21 cellular contexts compared by ENCODE assay signal in genomic region chr3:64239841-64240240, GRCh38. TPM values are rescaled to one million over a fixed set of nuclear protein-coding genes. Genes with fewer than 3 reads are reported as not detected.
A peak's percentile ranks its signal among the peaks of the same experiment; 100 is the strongest.
DNase-seq lines count a peak whose midpoint lies in the region; ATAC-seq, FAIRE-seq and TF ChIP-seq lines count a peak whose summit lies in the region.
"Had no signal": no experiment of that assay in that cellular context is flagged by ENCODE, and none has a peak within 500 bp of the region (broad histone marks: within the 10 kb centered on the region; RNA-seq: fewer than 3 reads in every experiment).

No MANE protein-coding gene starts in this region.

- H3K4ac ChIP-seq in IMR-90 (ENCODE audit: low read depth, low read length) (peak overlapping the region; percentile 61), mesenchymal stem cell (ENCODE audit: low read depth in 1 of 2, low read length in 2 of 2) (no peak overlapping the region)

- DNase-seq in AG04450 (ENCODE audit: low read depth, low spot score), result no peak
- no peak for DNase-seq in IMR-90
- DNase-seq in mesenchymal stem cell, result no peak
- DNase-seq in sigmoid colon, result no peak
- no peak for DNase-seq in adrenal gland
- DNase-seq in frontal cortex (ENCODE audit: low spot score in 2 of 2), result no peak
- no peak for DNase-seq in DMS114 treated with DMSO at 0.1 percent for 48 hours (lab: John Stamatoyannopoulos, UW; ENCODE audit: unreplicated experiment)
- DNase-seq: activated CD4-positive, alpha-beta T cell treated with anti-CD3 and anti-CD28 coated beads for 36 hours; activated CD8-positive, alpha-beta T cell treated with anti-CD3 and anti-CD28 coated beads for 36 hours; glutamatergic neuron; left lung; naive thymus-derived CD4-positive, alpha-beta T cell; NCI-H146; stimulated activated naive B cell treated with anti-CD40 and anti-IgM and Interleukin-4, amounts not matched to agents 10 μg/mL and 1 μg/mL and 100 μg/mL, for 72 hours had no signal

- peak overlapping the region in 1 of 2 experiments; percentile 15 for H2BK12ac ChIP-seq in mesenchymal stem cell (ENCODE audit: low read length in 2 of 2)

- peak overlapping the region; percentile 66; the same call in 1 of the 2 replicates for H2BK20ac ChIP-seq in IMR-90 (ENCODE audit: low read depth, low read length)

- peak overlapping the region; percentile 72 for H2AK5ac ChIP-seq in IMR-90 (ENCODE audit: low read depth, low read length)
- peak overlapping the region; percentile 100 for H2AK5ac ChIP-seq in mesenchymal stem cell (ENCODE audit: low read length, severe bottlenecking)

- no peak overlapping the region for H2AFZ ChIP-seq in IMR-90 (replicated peaks; ENCODE audit: low read length, poor library complexity)
- H2AFZ ChIP-seq in mesenchymal stem cell (ENCODE audit: low read depth, low read length), result no peak overlapping the region

- peak overlapping the region; percentile 64; the same call in 1 of the 2 replicates for H3K56ac ChIP-seq in IMR-90 (ENCODE audit: extremely low read depth, insufficient read depth, low read length)

- peaks cover 19% of the 10 kb centered on the region for H3K9me1 ChIP-seq in IMR-90 (ENCODE audit: insufficient read depth, low read length)

- intact Hi-C loops in IMR-90 (cut with micrococcal nuclease), result loop anchor here (5.0 kb wide), 1 partner anchor 222 kb away; no protein-coding TSS in a partner anchor
- intact Hi-C loops in sigmoid colon (cut with DNase I), result no loop called here
- intact Hi-C loops in adrenal gland (cut with DNase I), result no loop called here

- CTCF ChIA-PET in AG04450 (lab: Charles Lee), result interaction anchor here (1.1 to 1.2 kb wide), 2 partner anchors 14 to 25 kb away, joined by 3 to 5 read pairs; no protein-coding TSS in a partner anchor
- CTCF ChIA-PET in IMR-90 (lab: Yijun Ruan, JAX), result no interaction called here

- H3K23ac ChIP-seq in IMR-90 (ENCODE audit: low read depth, low read length) (peak overlapping the region; percentile 13; the same call in 1 of the 2 replicates), mesenchymal stem cell (ENCODE audit: low read length in 2 of 2) (no peak overlapping the region)

- H3K4me2 ChIP-seq in IMR-90 (ENCODE audit: low read depth, low read length) (no peak overlapping the region), mesenchymal stem cell (ENCODE audit: low read length, poor library complexity, severe bottlenecking) (no peak overlapping the region)

- TF ChIP-seq EP300 in sigmoid colon (IDR thresholded peaks at IDR 0.05), result no peak

- no peak for FAIRE-seq in frontal cortex (lab: Jason Lieb, UNC)
- FAIRE-seq: colon, GM12878, islet of Langerhans had no signal

- TF ChIP-seq CTCF in AG04450 (IDR thresholded peaks at IDR 0.05; ENCODE audit: low read depth, low read length) (no peak), IMR-90 (conservative IDR thresholded peaks at IDR 0.05; ENCODE audit: low read depth, low read length) (no peak), sigmoid colon (IDR thresholded peaks at IDR 0.05) (no peak), adrenal gland (IDR thresholded peaks at IDR 0.05) (no peak)

- in situ Hi-C loops in IMR-90 (cut with MboI; ENCODE audit: low sequenced_read_pairs), result no loop called here

- H4K5ac ChIP-seq in IMR-90 (ENCODE audit: low read depth, low read length), result no peak overlapping the region

- BruUV-seq in IMR-90 (replicated peaks; lab: Mats Ljungman, UMichigan), result no TSS peak

- no CpG with 5 or more reads among the region's 5 CpGs for WGBS in IMR-90 (ENCODE audit: extremely low coverage in 2 of 2, insufficient read length in 1 of 2), 2 experiments
- 100% methylated on average over 3 of the region's 5 CpGs for WGBS in mesenchymal stem cell
- 87 to 92% methylated on average over 5 of the region's 5 CpGs for WGBS in sigmoid colon, 2 donors
- 93 to 98% (median 95%) methylated on average over 5 of the region's 5 CpGs for WGBS in adrenal gland, 4 donors

- POLR2A ChIA-PET in AG04450 (lab: Yijun Ruan, JAX) (interaction anchor here (0.7 to 1.4 kb wide), 3 partner anchors 28 to 262 kb away, joined by 4 to 7 read pairs (median 6); no protein-coding TSS in a partner anchor), IMR-90 (lab: Charles Lee; ENCODE audit: unreplicated experiment) (no interaction called here)

- H4K8ac ChIP-seq in IMR-90 (ENCODE audit: low read depth in 2 of 2, low read length in 2 of 2), result peak overlapping the region in 1 of 2 experiments; percentile 16; a peak in 2 of 4 replicates
- peak overlapping the region; percentile 51 for H4K8ac ChIP-seq in mesenchymal stem cell (ENCODE audit: low read length)

- TF ChIP-seq POLR2A in IMR-90 (IDR thresholded peaks at IDR 0.05; ENCODE audit: low read depth, low read length) (no peak), sigmoid colon (IDR thresholded peaks at IDR 0.05) (no peak), adrenal gland (IDR thresholded peaks at IDR 0.05) (no peak)

- peaks cover 62 to 80% of the 10 kb centered on the region in 2 experiments for H3K79me1 ChIP-seq in IMR-90 (ENCODE audit: low read depth in 1 of 2, low read length in 2 of 2)
- peaks cover 8% of the 10 kb centered on the region for H3K79me1 ChIP-seq in mesenchymal stem cell (replicated peaks; ENCODE audit: low read length, poor library complexity, severe bottlenecking)

- H3K36me3 ChIP-seq in IMR-90 (ENCODE audit: control insufficient read depth, insufficient read depth, low read length) (peaks cover 15% of the 10 kb centered on the region), mesenchymal stem cell (ENCODE audit: control insufficient read depth in 1 of 2, insufficient read depth in 2 of 2, low read depth in 1 of 2, low read length in 2 of 2) (peaks cover 17 to 44% of the 10 kb centered on the region in 2 experiments), sigmoid colon (peaks cover 0 to 13% (median 4%) of the 10 kb centered on the region in 4 donors), adrenal gland (replicated peaks in 1 of 2) (no peaks in the 10 kb centered on the region)
- H3K36me3 ChIP-seq: HAP-1 had no signal

- H2BK120ac ChIP-seq in IMR-90 (ENCODE audit: low read depth, low read length) (peak overlapping the region; percentile 96), mesenchymal stem cell (ENCODE audit: low read depth, low read length) (no peak overlapping the region)

- H4K91ac ChIP-seq in IMR-90 (ENCODE audit: insufficient read depth, low read depth, low read length) (peak overlapping the region; percentile 89), mesenchymal stem cell (ENCODE audit: low read length) (no peak overlapping the region)

- H4K20me1 ChIP-seq in IMR-90 (ENCODE audit: insufficient read depth, low read length), result no peaks in the 10 kb centered on the region; the same call in 1 of the 2 replicates

- dilution Hi-C loops in IMR-90 (cut with HindIII; ENCODE audit: low sequenced_read_pairs, unreplicated experiment), result no loop called here

- peaks cover 11% of the 10 kb centered on the region; the same call in 1 of the 2 replicates for H3K9me3 ChIP-seq in AG04450 (ENCODE audit: control insufficient read depth, insufficient read depth, low read length)
- H3K9me3 ChIP-seq in IMR-90 (ENCODE audit: control insufficient read depth, insufficient read depth, low read length), result peaks cover 7% of the 10 kb centered on the region; the same call in 1 of the 2 replicates
- peaks cover 8% of the 10 kb centered on the region for H3K9me3 ChIP-seq in mesenchymal stem cell (ENCODE audit: control insufficient read depth, low read length)
- peaks cover 0 to 7% (median 2%) of the 10 kb centered on the region in 4 donors for H3K9me3 ChIP-seq in sigmoid colon
- H3K9me3 ChIP-seq in adrenal gland (replicated peaks in 1 of 3), result no peaks in the 10 kb centered on the region
- H3K9me3 ChIP-seq: HAP-1 had no signal

- TF ChIP-seq RAD21 in IMR-90 (IDR thresholded peaks at IDR 0.05; ENCODE audit: low read length), result no peak

- peak overlapping the region; percentile 82 for H2BK5ac ChIP-seq in IMR-90 (ENCODE audit: low read depth, low read length, poor library complexity, severe bottlenecking)
- peak overlapping the region; percentile 98 for H2BK5ac ChIP-seq in mesenchymal stem cell (ENCODE audit: low read depth, low read length, poor library complexity, severe bottlenecking)

- H3K18ac ChIP-seq in IMR-90 (ENCODE audit: low read depth, low read length) (peak overlapping the region; percentile 50), mesenchymal stem cell (ENCODE audit: low read depth in 1 of 2, low read length in 2 of 2) (no peak overlapping the region)

- H3K4me1 ChIP-seq in IMR-90 (ENCODE audit: control insufficient read depth, insufficient read depth, low read length) (peaks cover 13% of the 10 kb centered on the region), mesenchymal stem cell (ENCODE audit: control insufficient read depth, insufficient read depth, low read depth, low read length) (peaks cover 20% of the 10 kb centered on the region), sigmoid colon (peaks cover 0 to 66% (median 59%) of the 10 kb centered on the region in 4 donors), adrenal gland (replicated peaks in 1 of 2) (no peaks in the 10 kb centered on the region)

- H3K14ac ChIP-seq in IMR-90 (replicated peaks; ENCODE audit: low read depth, low read length) (0 out of 2 replicates have a peak overlapping the region, but pooled peaks have one; percentile 38), mesenchymal stem cell (ENCODE audit: low read length in 2 of 2) (no peak overlapping the region)

- H3K9ac ChIP-seq in IMR-90 (ENCODE audit: low read depth, low read length), result no peak overlapping the region
- no peak overlapping the region for H3K9ac ChIP-seq in mesenchymal stem cell (ENCODE audit: low read length)

- no peak overlapping the region for H2AK9ac ChIP-seq in IMR-90 (replicated peaks; ENCODE audit: low read depth, low read length, poor library complexity)

- H3K4me3 ChIP-seq in AG04450 (ENCODE audit: low read depth, low read length) (no peak overlapping the region), IMR-90 (ENCODE audit: insufficient read depth, low read depth, low read length) (no peak overlapping the region), mesenchymal stem cell (ENCODE audit: insufficient read depth in 1 of 2, low read depth in 1 of 2, low read length in 2 of 2) (no peak overlapping the region), sigmoid colon (no peak overlapping the region), adrenal gland (no peak overlapping the region)
- H3K4me3 ChIP-seq: GM12878, HAP-1, left lung had no signal

- ATAC-seq in IMR-90 (ENCODE audit: low read depth) (no peak), GM18517 (IDR thresholded peaks at IDR 0.05; ENCODE audit: unreplicated experiment) (no peak)
- ATAC-seq: activated CD4-positive, alpha-beta T cell treated with anti-CD3 and anti-CD28 coated beads for 36 hours; activated CD8-positive, alpha-beta T cell treated with anti-CD3 and anti-CD28 coated beads for 36 hours; activated naive CD4-positive, alpha-beta T cell treated with anti-CD3 and anti-CD28 coated beads, Interleukin-2, amount 50 U/mL, for 72 hours; activated T-helper 17 cell treated with anti-CD3 and anti-CD28 coated beads, Interleukin-2, amount 50 U/mL, for 72 hours; GM12878; naive thymus-derived CD4-positive, alpha-beta T cell; stimulated activated naive B cell treated with anti-CD40 and anti-IgM and Interleukin-4, amounts not matched to agents 10 μg/mL and 1 μg/mL and 100 μg/mL, for 72 hours had no signal

- H3K27ac ChIP-seq in AG04450 (ENCODE audit: low read depth, low read length) (peak overlapping the region; percentile 90), IMR-90 (ENCODE audit: insufficient read depth, low read length) (peak overlapping the region; percentile 81; the same call in 1 of the 2 replicates), mesenchymal stem cell (ENCODE audit: low read length, poor library complexity, severe bottlenecking) (peak overlapping the region; percentile 99), sigmoid colon (peak overlapping the region; percentile 79 to 94 (median 85)), adrenal gland (no peak overlapping the region)

- no peaks in the 10 kb centered on the region for H3K27me3 ChIP-seq in AG04450 (ENCODE audit: control insufficient read depth, insufficient read depth, low read length)
- H3K27me3 ChIP-seq in IMR-90 (ENCODE audit: control insufficient read depth, insufficient read depth, low read length), result no peaks in the 10 kb centered on the region
- no peaks in the 10 kb centered on the region for H3K27me3 ChIP-seq in mesenchymal stem cell (ENCODE audit: control insufficient read depth in 1 of 2, insufficient read depth in 1 of 2, low read length in 2 of 2)
- H3K27me3 ChIP-seq in sigmoid colon, result no peaks in the 10 kb centered on the region
- no peaks in the 10 kb centered on the region for H3K27me3 ChIP-seq in adrenal gland
- H3K27me3 ChIP-seq: left lung had no signal

- peak overlapping the region; percentile 50; the same call in 1 of the 3 replicates for H2BK15ac ChIP-seq in IMR-90 (ENCODE audit: low read depth, low read length)
- no peak overlapping the region for H2BK15ac ChIP-seq in mesenchymal stem cell (ENCODE audit: low read depth, poor library complexity, severe bottlenecking)

RNA-seq across cellular contexts. Expression of gene PRICKLE2, which starts 14.6 kb away (rescaled TPM):
- 14.2 and 14.7 TPM in 2 replicates for polyA plus RNA-seq in AG04450 (2011; rRNA removed)
- 59.4 and 65.0 TPM in 2 replicates for polyA minus RNA-seq in AG04450 (2011; rRNA and poly(A)+ RNA removed)
- total RNA-seq in IMR-90 (2012; rRNA removed), result 14.2 and 16.7 TPM in 2 replicates
- polyA plus RNA-seq in IMR-90 (2012; rRNA removed), result 4.1 TPM in 2 replicates
- 2.0 and 2.4 TPM in 2 replicates for polyA plus RNA-seq in IMR-90 (2012; cell fraction: cytosol; rRNA removed)
- polyA plus RNA-seq in IMR-90 (2012; cell fraction: nucleus; rRNA removed; ENCODE audit: low replicate concordance), result 12.8 and 23.0 TPM in 2 replicates
- polyA plus RNA-seq in mesenchymal stem cell (2013, experiment 1 of 2), result 17.0 TPM
- polyA plus RNA-seq in mesenchymal stem cell (2013, experiment 2 of 2), result 16.9 TPM
- 10 to 100 TPM; 61.1 to 96.7 (median 69.9) TPM for total RNA-seq in sigmoid colon
- polyA plus RNA-seq in sigmoid colon, result 1 to 10 TPM in 2 of 3 donors, under 1 TPM in 1; 0.69 to 3.4 (median 1.2) TPM
- 10 to 100 TPM in 2 of 8 donors, 1 to 10 TPM in 6; 5.4 to 14.4 (median 9.1) TPM for total RNA-seq in adrenal gland
- 1 to 10 TPM; 1.3 to 2.6 (median 2.2) TPM for polyA plus RNA-seq in adrenal gland
- total RNA-seq in frontal cortex, result 84.0 TPM
- total RNA-seq: activated CD4-positive, alpha-beta T cell treated with anti-CD3 and anti-CD28 coated beads for 36 hours; activated CD8-positive, alpha-beta T cell treated with anti-CD3 and anti-CD28 coated beads for 36 hours; activated naive CD4-positive, alpha-beta T cell treated with anti-CD3 and anti-CD28 coated beads, Interleukin-2, amount 50 U/mL, for 72 hours; activated T-helper 17 cell treated with anti-CD3 and anti-CD28 coated beads, Interleukin-2, amount 50 U/mL, for 72 hours had no signal
- polyA plus RNA-seq: naive thymus-derived CD4-positive, alpha-beta T cell had no signal

Comparison
In these comparisons a context has a peak if more than half of its experiments do, and no peak if none do; other contexts are left out.
1. H3K27ac ChIP-seq: peak in AG04450 (single experiment), IMR-90 (single experiment), mesenchymal stem cell (single experiment) and sigmoid colon (4 of 4); none in adrenal gland (0 of 5).